1 cellular context compared by ENCODE assay signal in the genomic region with DNA sequence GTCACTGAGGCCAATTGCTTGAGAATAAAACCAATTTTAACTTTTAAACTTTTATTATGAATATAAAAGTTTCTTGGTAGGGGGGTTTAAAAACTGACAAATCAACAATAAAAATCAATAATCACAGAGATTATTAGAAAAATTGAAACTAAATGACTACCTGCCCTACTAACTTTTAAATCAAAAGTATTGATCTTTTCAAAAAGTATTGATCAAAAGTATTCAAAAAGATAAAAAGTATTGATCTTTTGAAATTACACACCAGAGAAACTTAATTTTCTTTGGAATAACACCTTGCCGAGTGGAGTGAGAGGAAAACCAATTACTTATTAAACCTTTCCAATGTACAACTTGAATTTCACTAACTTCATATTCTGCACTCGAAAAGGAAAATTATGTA.
TF ChIP-seq lines count a peak whose summit lies in the region.

No MANE protein-coding gene starts in this region.

TF ChIP-seq in WTC11, 78 proteins besides CTCF, POLR2A, EP300 and RAD21 (continued from another document):
- TF ChIP-seq ZSCAN18 (CRISPR knock-in tag; IDR thresholded peaks at IDR 0.05) (no peak), ZNF281 (CRISPR knock-in tag; IDR thresholded peaks at IDR 0.05) (no peak), CDX4 (CRISPR knock-in tag; IDR thresholded peaks at IDR 0.05; ENCODE audit: borderline replicate concordance) (no peak), GRHL2 (CRISPR knock-in tag; IDR thresholded peaks at IDR 0.05; ENCODE audit: insufficient replicate concordance, severe bottlenecking) (no peak)
- TF ChIP-seq, protein P1, sequence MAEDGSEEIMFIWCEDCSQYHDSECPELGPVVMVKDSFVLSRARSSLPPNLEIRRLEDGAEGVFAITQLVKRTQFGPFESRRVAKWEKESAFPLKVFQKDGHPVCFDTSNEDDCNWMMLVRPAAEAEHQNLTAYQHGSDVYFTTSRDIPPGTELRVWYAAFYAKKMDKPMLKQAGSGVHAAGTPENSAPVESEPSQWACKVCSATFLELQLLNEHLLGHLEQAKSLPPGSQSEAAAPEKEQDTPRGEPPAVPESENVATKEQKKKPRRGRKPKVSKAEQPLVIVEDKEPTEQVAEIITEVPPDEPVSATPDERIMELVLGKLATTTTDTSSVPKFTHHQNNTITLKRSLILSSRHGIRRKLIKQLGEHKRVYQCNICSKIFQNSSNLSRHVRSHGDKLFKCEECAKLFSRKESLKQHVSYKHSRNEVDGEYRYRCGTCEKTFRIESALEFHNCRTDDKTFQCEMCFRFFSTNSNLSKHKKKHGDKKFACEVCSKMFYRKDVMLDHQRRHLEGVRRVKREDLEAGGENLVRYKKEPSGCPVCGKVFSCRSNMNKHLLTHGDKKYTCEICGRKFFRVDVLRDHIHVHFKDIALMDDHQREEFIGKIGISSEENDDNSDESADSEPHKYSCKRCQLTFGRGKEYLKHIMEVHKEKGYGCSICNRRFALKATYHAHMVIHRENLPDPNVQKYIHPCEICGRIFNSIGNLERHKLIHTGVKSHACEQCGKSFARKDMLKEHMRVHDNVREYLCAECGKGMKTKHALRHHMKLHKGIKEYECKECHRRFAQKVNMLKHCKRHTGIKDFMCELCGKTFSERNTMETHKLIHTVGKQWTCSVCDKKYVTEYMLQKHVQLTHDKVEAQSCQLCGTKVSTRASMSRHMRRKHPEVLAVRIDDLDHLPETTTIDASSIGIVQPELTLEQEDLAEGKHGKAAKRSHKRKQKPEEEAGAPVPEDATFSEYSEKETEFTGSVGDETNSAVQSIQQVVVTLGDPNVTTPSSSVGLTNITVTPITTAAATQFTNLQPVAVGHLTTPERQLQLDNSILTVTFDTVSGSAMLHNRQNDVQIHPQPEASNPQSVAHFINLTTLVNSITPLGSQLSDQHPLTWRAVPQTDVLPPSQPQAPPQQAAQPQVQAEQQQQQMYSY (CRISPR knock-in tag; IDR thresholded peaks at IDR 0.05): no peak
- TF ChIP-seq, protein P2, sequence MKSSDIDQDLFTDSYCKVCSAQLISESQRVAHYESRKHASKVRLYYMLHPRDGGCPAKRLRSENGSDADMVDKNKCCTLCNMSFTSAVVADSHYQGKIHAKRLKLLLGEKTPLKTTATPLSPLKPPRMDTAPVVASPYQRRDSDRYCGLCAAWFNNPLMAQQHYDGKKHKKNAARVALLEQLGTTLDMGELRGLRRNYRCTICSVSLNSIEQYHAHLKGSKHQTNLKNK (CRISPR knock-in tag; IDR thresholded peaks at IDR 0.05): no peak
